1 cellular context compared by ENCODE assay signal in genomic region chr6:134174790-134175531, GRCh38.
A peak's percentile ranks its signal among the peaks of the same experiment; 100 is the strongest.
TF ChIP-seq lines count a peak whose summit lies in the region.

No MANE protein-coding gene starts in this region.

TF ChIP-seq in K562, 482 proteins besides CTCF, POLR2A, EP300 and RAD21 (continued from another document and continues in another):
- no peak for TF ChIP-seq ZNF280A (IDR thresholded peaks at IDR 0.05; ENCODE audit: low read depth, partially characterized antibody)
- no peak for TF ChIP-seq ZFP1 (CRISPR knock-in tag; IDR thresholded peaks at IDR 0.05)
- no peak for TF ChIP-seq FOS (IDR thresholded peaks at IDR 0.05; ENCODE audit: extremely low read depth, insufficient read length)
- no peak for TF ChIP-seq PCBP2 (IDR thresholded peaks at IDR 0.05; ENCODE audit: low read depth, low read length, poor library complexity, severe bottlenecking)
- TF ChIP-seq GTF2F1 (IDR thresholded peaks at IDR 0.05; ENCODE audit: low read depth, low read length): peak; percentile 91
- TF ChIP-seq ARID1B (IDR thresholded peaks at IDR 0.05): peak; percentile 26; the same call in 1 of the 2 replicates
- TF ChIP-seq DIDO1 (tag; IDR thresholded peaks at IDR 0.05; ENCODE audit: low read depth): no peak
- TF ChIP-seq MTA2 (IDR thresholded peaks at IDR 0.05; ENCODE audit: low read depth): no peak
- TF ChIP-seq SAFB (IDR thresholded peaks at IDR 0.05; ENCODE audit: borderline replicate concordance, low read depth, low read length): no peak
- no peak for TF ChIP-seq NR2F6 (CRISPR knock-in tag; IDR thresholded peaks at IDR 0.05)
- TF ChIP-seq ZZZ3 (IDR thresholded peaks at IDR 0.05): no peak
- TF ChIP-seq UBTF (IDR thresholded peaks at IDR 0.05; ENCODE audit: borderline replicate concordance in 1 of 2, low read depth in 2 of 2, low read length in 2 of 2): peak; percentile 91 to 95
- peak; percentile 50 for TF ChIP-seq GTF2B (IDR thresholded peaks at IDR 0.05; ENCODE audit: extremely low read depth, insufficient read length)
- no peak for TF ChIP-seq C11orf30 (IDR thresholded peaks at IDR 0.05; ENCODE audit: low read depth)
- TF ChIP-seq ZSCAN32 (CRISPR knock-in tag; IDR thresholded peaks at IDR 0.05): 0 out of 2 replicates have a peak, but pooled peaks have one; percentile 49
- no peak for TF ChIP-seq ZNF518B (CRISPR knock-in tag; IDR thresholded peaks at IDR 0.05)
- TF ChIP-seq RBM22 (IDR thresholded peaks at IDR 0.05; ENCODE audit: low read depth, low read length, poor library complexity, severe bottlenecking): peak; percentile 60
- peak; percentile 92 for TF ChIP-seq CTBP1 (IDR thresholded peaks at IDR 0.05; ENCODE audit: borderline replicate concordance)
- TF ChIP-seq CREB3L1 (IDR thresholded peaks at IDR 0.05; ENCODE audit: borderline replicate concordance, low read depth): peak; percentile 44; the same call in 1 of the 2 replicates
- TF ChIP-seq NR0B1 (IDR thresholded peaks at IDR 0.05; ENCODE audit: partially characterized antibody): no peak
- TF ChIP-seq ZNF224 (CRISPR knock-in tag; IDR thresholded peaks at IDR 0.05): no peak
- no peak for TF ChIP-seq ZNF121 (CRISPR knock-in tag; conservative IDR thresholded peaks at IDR 0.05)
- TF ChIP-seq POLR2AphosphoS2 (IDR thresholded peaks at IDR 0.05; ENCODE audit: low read length): peak; percentile 83; the same call in 1 of the 2 replicates
- TF ChIP-seq NR2C2 (CRISPR knock-in tag; IDR thresholded peaks at IDR 0.05): no peak; the same call in 1 of the 2 replicates
- TF ChIP-seq NR2C2 (tag; IDR thresholded peaks at IDR 0.05): peak; percentile 50; the same call in 1 of the 2 replicates
- TF ChIP-seq DLX4 (CRISPR knock-in tag; IDR thresholded peaks at IDR 0.05): no peak
- TF ChIP-seq ZFP36 (IDR thresholded peaks at IDR 0.05; ENCODE audit: low read depth, low read length, partially characterized antibody): no peak
- TF ChIP-seq MEF2A (IDR thresholded peaks at IDR 0.05; ENCODE audit: control insufficient read depth, low read depth, low read length): no peak
- TF ChIP-seq HINFP (tag; conservative IDR thresholded peaks at IDR 0.05; ENCODE audit: low read depth): no peak
- TF ChIP-seq BRD4 (IDR thresholded peaks at IDR 0.05): 0 out of 2 replicates have a peak, but pooled peaks have one; percentile 50
- TF ChIP-seq RUNX1 (IDR thresholded peaks at IDR 0.05; ENCODE audit: low read depth): no peak
- TF ChIP-seq CHAMP1 (IDR thresholded peaks at IDR 0.05): no peak
- TF ChIP-seq BACH1 (tag; IDR thresholded peaks at IDR 0.05): no peak
- TF ChIP-seq ZNF384 (IDR thresholded peaks at IDR 0.05; ENCODE audit: low read depth, low read length): peak; percentile 61
- no peak for TF ChIP-seq PTTG1 (tag; IDR thresholded peaks at IDR 0.05; ENCODE audit: low read depth)
- no peak for TF ChIP-seq XRCC3 (IDR thresholded peaks at IDR 0.05)
- no peak for TF ChIP-seq LEF1 (IDR thresholded peaks at IDR 0.05)
- TF ChIP-seq WHSC1 (IDR thresholded peaks at IDR 0.05; ENCODE audit: low read length): no peak
- TF ChIP-seq ETS1 (conservative IDR thresholded peaks at IDR 0.05; ENCODE audit: control insufficient read depth, low read depth, low read length): no peak
- TF ChIP-seq CEBPG (CRISPR knock-in tag; IDR thresholded peaks at IDR 0.05): no peak
- no peak for TF ChIP-seq CEBPG (tag; conservative IDR thresholded peaks at IDR 0.05 in 1 of 2, IDR thresholded peaks at IDR 0.05 in 1 of 2)
- 0 out of 2 replicates have a peak, but pooled peaks have one; percentile 46 for TF ChIP-seq ZNF232 (CRISPR knock-in tag; IDR thresholded peaks at IDR 0.05)
- TF ChIP-seq PCBP1 (IDR thresholded peaks at IDR 0.05; ENCODE audit: low read depth, low read length, poor library complexity, severe bottlenecking): peak; percentile 96
- TF ChIP-seq GTF2E2 (tag; IDR thresholded peaks at IDR 0.05): peak; percentile 88
- no peak for TF ChIP-seq TOE1 (IDR thresholded peaks at IDR 0.05; ENCODE audit: borderline replicate concordance)
- no peak for TF ChIP-seq TOE1 (CRISPR knock-in tag; IDR thresholded peaks at IDR 0.05; ENCODE audit: borderline replicate concordance, low read depth)
- TF ChIP-seq KAT8 (IDR thresholded peaks at IDR 0.05; ENCODE audit: low read depth): no peak
- no peak for TF ChIP-seq GABPB2 (CRISPR knock-in tag; conservative IDR thresholded peaks at IDR 0.05)
- TF ChIP-seq HDGF (IDR thresholded peaks at IDR 0.05): no peak
- TF ChIP-seq ZNF444 (CRISPR knock-in tag; IDR thresholded peaks at IDR 0.05): no peak
- TF ChIP-seq BRF2 (IDR thresholded peaks at IDR 0.05; ENCODE audit: borderline replicate concordance, insufficient read depth, insufficient read length): no peak
